ENCODE assay signal across 1 cellular context in genomic region chr22:29061773-29062172, GRCh38.
TF ChIP-seq lines count a peak whose summit lies in the region.

Gene C22orf31 (minus strand): TSS chr22:29061831. CDS start chr22:29061792, 39 bp downstream.

TF ChIP-seq in HepG2, 621 proteins besides CTCF, POLR2A, EP300 and RAD21 (continued from another document):
- peak; percentile 51; the same call in 1 of the 2 replicates for TF ChIP-seq CREB1 (IDR thresholded peaks at IDR 0.05)
- TF ChIP-seq CREB1 (CRISPR knock-in tag; IDR thresholded peaks at IDR 0.05): no peak
- no peak for TF ChIP-seq DDIT3 (CRISPR knock-in tag; IDR thresholded peaks at IDR 0.05)
- TF ChIP-seq HINFP (CRISPR knock-in tag; IDR thresholded peaks at IDR 0.05; ENCODE audit: low read depth): no peak
- TF ChIP-seq THYN1 (CRISPR knock-in tag; IDR thresholded peaks at IDR 0.05; ENCODE audit: borderline replicate concordance, low read depth): no peak
- TF ChIP-seq ZNF563 (CRISPR knock-in tag; IDR thresholded peaks at IDR 0.05): no peak
- TF ChIP-seq ZNF10 (CRISPR knock-in tag; IDR thresholded peaks at IDR 0.05; ENCODE audit: borderline replicate concordance, low read depth): no peak
- TF ChIP-seq ATF7 (IDR thresholded peaks at IDR 0.05): peak; percentile 48
- TF ChIP-seq ATF7 (CRISPR knock-in tag; IDR thresholded peaks at IDR 0.05): no peak
- no peak for TF ChIP-seq ZNF136 (CRISPR knock-in tag; IDR thresholded peaks at IDR 0.05; ENCODE audit: low read depth)
- TF ChIP-seq BRD4 (CRISPR knock-in tag; IDR thresholded peaks at IDR 0.05): no peak
- TF ChIP-seq ZNF326 (CRISPR knock-in tag; IDR thresholded peaks at IDR 0.05; ENCODE audit: borderline replicate concordance): no peak
- no peak for TF ChIP-seq MAFF (IDR thresholded peaks at IDR 0.05; ENCODE audit: low read depth, low read length)
- no peak for TF ChIP-seq RXRA (CRISPR knock-in tag; IDR thresholded peaks at IDR 0.05)
TF ChIP-seq in HepG2: peak in this region for 2.
